24 cellular contexts compared by ENCODE assay signal in the genomic region with DNA sequence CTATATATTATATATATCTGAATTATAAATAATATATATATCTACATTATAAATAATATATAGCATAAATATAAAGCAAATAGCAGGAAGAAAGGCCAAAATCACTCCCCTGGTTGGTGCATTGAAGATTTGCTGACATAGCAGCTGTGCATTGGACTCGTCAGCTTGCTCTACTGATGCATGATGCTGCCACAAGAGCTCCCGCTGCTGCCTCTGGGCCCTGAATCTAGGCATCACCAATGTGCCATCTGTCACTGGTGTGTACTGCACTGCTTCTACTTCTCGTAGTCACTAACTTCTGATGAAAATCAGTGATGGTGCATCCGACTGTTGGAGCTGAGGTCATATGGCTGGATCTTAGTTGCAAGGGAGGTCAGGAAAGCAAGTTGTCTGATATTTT.
DNase-seq lines count a peak whose midpoint lies in the region; ATAC-seq and TF ChIP-seq lines count a peak whose summit lies in the region.
"Had no signal": no experiment of that assay in that cellular context is flagged by ENCODE, and none has a peak within 500 bp of the region (broad histone marks: within the 10 kb centered on the region; RNA-seq: fewer than 3 reads in every experiment).

No MANE protein-coding gene starts in this region.

- no peaks in the 10 kb centered on the region for H3K36me3 ChIP-seq in heart left ventricle
- H3K36me3 ChIP-seq: BLaER1, HAP-1, Peyer's patch had no signal

- peak; percentile 9 for DNase-seq in NCI-H82 (lab: John Stamatoyannopoulos, UW)
- no peak for DNase-seq in NCI-H82 treated with DMSO at 0.1 percent for 48 hours (lab: John Stamatoyannopoulos, UW; ENCODE audit: unreplicated experiment)
- DNase-seq in NCI-H1694 treated with DMSO at 0.1 percent for 48 hours (lab: John Stamatoyannopoulos, UW) = peak; percentile 44
- peak; percentile 34 for DNase-seq in NCI-H524 treated with DMSO at 0.1 percent for 48 hours (lab: John Stamatoyannopoulos, UW)
- peak; percentile 14 for DNase-seq in pons (ENCODE audit: low spot score)
- DNase-seq in NCI-H1417 (lab: John Stamatoyannopoulos, UW) = no peak
- no peak for DNase-seq in heart left ventricle
- no peak for DNase-seq in head of caudate nucleus
- DNase-seq: CD4-positive, CD25-positive, alpha-beta regulatory T cell; DMS53; GOT3; HFFc6; MM.1S; NCI-H187; NCI-H2081 treated with DMSO at 0.1 percent for 48 hours; NCI-H526; OCI-M1; Peyer's patch; SIG-M5; T-helper 2 cell had no signal

- TF ChIP-seq POLR2A in heart left ventricle (IDR thresholded peaks at IDR 0.05) = no peak

- no peaks in the 10 kb centered on the region for H3K4me1 ChIP-seq in heart left ventricle
- H3K4me1 ChIP-seq: BLaER1, HAP-1, Peyer's patch had no signal

- no peak overlapping the region for H3K27ac ChIP-seq in heart left ventricle
- H3K27ac ChIP-seq: BLaER1, KMS-11, Peyer's patch had no signal

- no peak for ATAC-seq in heart left ventricle
- ATAC-seq: GM12878 had no signal

- intact Hi-C loops in heart left ventricle (cut with DNase I) = loop anchor here in 2 of 10 donors (10.0 kb wide), 1 partner anchor 1222 kb away; no protein-coding TSS in a partner anchor
- intact Hi-C loops in head of caudate nucleus (cut with DNase I) = no loop called here

- WGBS in heart left ventricle, 4 donors = 81 to 93% (median 90%) methylated on average over 4 of the region's 4 CpGs

- peaks cover 0 to 14% (median 0%) of the 10 kb centered on the region in 12 donors for H3K9me3 ChIP-seq in heart left ventricle

- H3K4me3 ChIP-seq in heart left ventricle = no peak overlapping the region
- H3K4me3 ChIP-seq: BLaER1, GM12878, HAP-1, Peyer's patch had no signal

- no peak for TF ChIP-seq CTCF in heart left ventricle (IDR thresholded peaks at IDR 0.05)

- H3K27me3 ChIP-seq in heart left ventricle = peaks cover 0 to 4% (median 0%) of the 10 kb centered on the region in 9 donors
- H3K27me3 ChIP-seq: BLaER1, Peyer's patch had no signal

Comparison
In these comparisons a context has a peak if more than half of its experiments do, and no peak if none do; other contexts are left out.
1. DNase-seq: peak in NCI-H82 (single experiment), NCI-H1694 treated with DMSO at 0.1 percent for 48 hours (single experiment), NCI-H524 treated with DMSO at 0.1 percent for 48 hours (single experiment) and pons (single experiment); none in NCI-H82 treated with DMSO at 0.1 percent for 48 hours (single experiment), NCI-H1417 (0 of 3), heart left ventricle (0 of 5) and head of caudate nucleus (0 of 42).